ENCODE assay signal across 31 cellular contexts in the genomic region with DNA sequence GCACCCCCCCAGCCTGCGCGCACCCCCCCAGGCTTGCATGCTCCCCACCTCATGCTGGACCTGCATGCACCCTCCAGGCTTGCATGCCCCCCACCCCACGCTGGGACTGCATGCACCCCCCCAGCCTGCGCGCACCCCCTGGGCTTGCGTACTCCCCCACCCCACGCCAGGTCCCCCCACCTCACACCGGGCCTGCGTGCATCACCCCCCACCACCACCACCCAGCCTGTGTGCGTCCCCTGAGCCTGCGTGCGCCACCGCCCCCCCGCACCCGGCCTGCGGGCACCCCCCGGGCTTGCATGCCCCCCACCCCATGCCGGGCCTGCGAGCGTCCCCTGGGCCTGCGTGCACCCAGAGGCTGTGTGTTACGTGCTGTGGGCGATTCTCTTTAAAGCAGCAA.
"Had no signal": no experiment of that assay in that cellular context is flagged by ENCODE, and none has a peak within 500 bp of the region (broad histone marks: within the 10 kb centered on the region; RNA-seq: fewer than 3 reads in every experiment).

No MANE protein-coding gene starts in this region.

- H3K4me1 ChIP-seq: adrenal gland had no signal

- H3K9me3 ChIP-seq: adrenal gland had no signal

- H3K4me3 Mint-ChIP-seq: activated B cell treated with CpG ODN at 0.5 μM for 24 hours; activated CD4-positive, alpha-beta memory T cell treated with anti-CD3 and anti-CD28 coated beads for 36 hours; activated naive CD4-positive, alpha-beta T cell treated with anti-CD3 and anti-CD28 coated beads for 36 hours; activated T-cell treated with anti-CD3 and anti-CD28 coated beads, Interleukin-2, amount 50 U/mL, for 4 hours; activated T-helper 1 cell treated with anti-CD3 and anti-CD28 coated beads, Interleukin-12 subunit alpha, Interleukin-12 subunit beta, Interleukin-2, Interleukin-4 antibody, amounts not matched to agents 30 ng/mL and 10 ng/mL and 1 ng/mL, durations not matched to agents 14 hours and 24 hours and 36 hours; brain had no signal

- H3K27ac Mint-ChIP-seq: activated B cell treated with CpG ODN at 0.5 μM for 24 hours; activated CD4-positive, alpha-beta memory T cell treated with anti-CD3 and anti-CD28 coated beads for 36 hours; activated naive CD4-positive, alpha-beta T cell treated with anti-CD3 and anti-CD28 coated beads for 36 hours; activated naive CD4-positive, alpha-beta T cell treated with anti-CD3 and anti-CD28 coated beads, Interleukin-2, amount 50 U/mL, for 72 hours; activated T-helper 1 cell treated with anti-CD3 and anti-CD28 coated beads, Interleukin-12 subunit alpha, Interleukin-12 subunit beta, Interleukin-2, Interleukin-4 antibody, amounts not matched to agents 30 ng/mL and 10 ng/mL and 1 ng/mL, durations not matched to agents 14 hours and 24 hours and 36 hours; brain had no signal

- H3K4me3 ChIP-seq: adrenal gland had no signal

- ATAC-seq: activated naive CD4-positive, alpha-beta T cell treated with anti-CD3 and anti-CD28 coated beads, Interleukin-2, amount 50 U/mL, for 72 hours; activated T-cell treated with anti-CD3 and anti-CD28 coated beads, Interleukin-2, amount 50 U/mL, for 4 hours had no signal

- DNase-seq: activated B cell treated with CpG ODN at 0.5 μM for 24 hours; activated CD4-positive, alpha-beta memory T cell treated with anti-CD3 and anti-CD28 coated beads for 36 hours; activated CD4-positive, alpha-beta T cell treated with anti-CD3 and anti-CD28 coated beads for 4 hours; activated CD4-positive, alpha-beta T cell treated with anti-CD3 and anti-CD28 coated beads, Interleukin-2, amount 50 U/mL, for 1 hour; activated CD4-positive, CD25-positive, alpha-beta regulatory T cell treated with anti-CD3 and anti-CD28 coated beads, Interleukin-2, amount 50 U/mL, for 72 hours; activated CD8-positive, alpha-beta memory T cell treated with anti-CD3 and anti-CD28 coated beads, Interleukin-2, amount 50 U/mL, for 4 hours; activated gamma-delta T cell treated with Interleukin-2 at 50 U/mL for 16 hours; activated naive CD4-positive, alpha-beta T cell treated with anti-CD3 and anti-CD28 coated beads for 36 hours; activated T-cell treated with anti-CD3 and anti-CD28 coated beads for 4 hours; activated T-cell treated with anti-CD3 and anti-CD28 coated beads, Interleukin-2, amount 50 U/mL, for 4 hours; adrenal gland; central memory CD4-positive, alpha-beta T cell; NCI-H1092 treated with DMSO at 0.1 percent for 48 hours; NCI-H146; NCI-H187; NCI-H2029 treated with DMSO at 0.1 percent for 48 hours; NCI-H2107; NCI-H2171; NCI-H510A; NCI-H526; NCI-H748 treated with DMSO at 0.1 percent for 48 hours; NK-92 treated with Interleukin-12 subunit alpha and Interleukin-12 subunit beta, amount 100 ng/mL, for 24 hours; SIG-M5; SW 1271; T-helper 1 cell; T-helper 2 cell; T-helper 9 cell had no signal

- H3K27ac ChIP-seq: adrenal gland, VCaP had no signal

- H3K36me3 ChIP-seq: adrenal gland had no signal

- H3K9me3 Mint-ChIP-seq: activated B cell treated with CpG ODN at 0.5 μM for 24 hours; activated CD4-positive, alpha-beta memory T cell treated with anti-CD3 and anti-CD28 coated beads for 36 hours; activated naive CD4-positive, alpha-beta T cell treated with anti-CD3 and anti-CD28 coated beads for 36 hours; activated naive CD4-positive, alpha-beta T cell treated with anti-CD3 and anti-CD28 coated beads, Interleukin-2, amount 50 U/mL, for 72 hours; activated T-cell treated with anti-CD3 and anti-CD28 coated beads, Interleukin-2, amount 50 U/mL, for 4 hours had no signal
